2 cellular contexts compared by ENCODE assay signal in genomic region chr19:19463348-19464117, GRCh38.
TF ChIP-seq lines count a peak whose summit lies in the region.

No MANE protein-coding gene starts in this region.

TF ChIP-seq in IMR-90, 13 proteins besides CTCF, POLR2A, EP300 and RAD21:
- TF ChIP-seq MXI1 (IDR thresholded peaks at IDR 0.05; ENCODE audit: borderline replicate concordance, low read depth, low read length): peak; percentile 38; the same call in 1 of the 2 replicates
- TF ChIP-seq CHD1 (IDR thresholded peaks at IDR 0.05; ENCODE audit: low read depth, low read length): no peak
- TF ChIP-seq NFE2L2 (IDR thresholded peaks at IDR 0.05; ENCODE audit: low read depth, low read length): peak; percentile 46; the same call in 1 of the 2 replicates
- TF ChIP-seq, protein P1, sequence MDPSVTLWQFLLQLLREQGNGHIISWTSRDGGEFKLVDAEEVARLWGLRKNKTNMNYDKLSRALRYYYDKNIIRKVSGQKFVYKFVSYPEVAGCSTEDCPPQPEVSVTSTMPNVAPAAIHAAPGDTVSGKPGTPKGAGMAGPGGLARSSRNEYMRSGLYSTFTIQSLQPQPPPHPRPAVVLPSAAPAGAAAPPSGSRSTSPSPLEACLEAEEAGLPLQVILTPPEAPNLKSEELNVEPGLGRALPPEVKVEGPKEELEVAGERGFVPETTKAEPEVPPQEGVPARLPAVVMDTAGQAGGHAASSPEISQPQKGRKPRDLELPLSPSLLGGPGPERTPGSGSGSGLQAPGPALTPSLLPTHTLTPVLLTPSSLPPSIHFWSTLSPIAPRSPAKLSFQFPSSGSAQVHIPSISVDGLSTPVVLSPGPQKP (IDR thresholded peaks at IDR 0.05; ENCODE audit: borderline replicate concordance, low read depth, low read length): no peak
- TF ChIP-seq CEBPB (IDR thresholded peaks at IDR 0.05; ENCODE audit: low read depth, low read length): peak; percentile 67
- TF ChIP-seq RFX5 (IDR thresholded peaks at IDR 0.05; ENCODE audit: low read depth, low read length): no peak
- TF ChIP-seq BHLHE40 (IDR thresholded peaks at IDR 0.05; ENCODE audit: low read depth, low read length): no peak
- TF ChIP-seq FOS (IDR thresholded peaks at IDR 0.05; ENCODE audit: low read depth, low read length): peak; percentile 67; the same call in 1 of the 2 replicates
- TF ChIP-seq USF2 (IDR thresholded peaks at IDR 0.05; ENCODE audit: low read depth, low read length): no peak

TF ChIP-seq in endothelial cell of umbilical vein, 7 proteins besides CTCF, POLR2A, EP300 and RAD21:
- TF ChIP-seq FOS (IDR thresholded peaks at IDR 0.05; ENCODE audit: borderline replicate concordance, insufficient read depth, low read length) (peak; percentile 45), POLR2AphosphoS5 (IDR thresholded peaks at IDR 0.05; ENCODE audit: insufficient read depth, low read depth, low read length) (no peak), GATA2 (IDR thresholded peaks at IDR 0.05; ENCODE audit: insufficient read depth, insufficient read length, low read depth, low read length) (no peak), JUN (IDR thresholded peaks at IDR 0.05; ENCODE audit: borderline replicate concordance, insufficient read depth, insufficient read length, low read depth) (peak; percentile 8), MYC (IDR thresholded peaks at IDR 0.05; ENCODE audit: low read depth, low read length) (no peak), EZH2 (IDR thresholded peaks at IDR 0.05; ENCODE audit: borderline replicate concordance, low read depth, low read length, severe bottlenecking) (no peak)
- TF ChIP-seq, protein P2, sequence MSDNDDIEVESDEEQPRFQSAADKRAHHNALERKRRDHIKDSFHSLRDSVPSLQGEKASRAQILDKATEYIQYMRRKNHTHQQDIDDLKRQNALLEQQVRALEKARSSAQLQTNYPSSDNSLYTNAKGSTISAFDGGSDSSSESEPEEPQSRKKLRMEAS (IDR thresholded peaks at IDR 0.05; ENCODE audit: insufficient read depth, insufficient read length): no peak
